In the genomic region with DNA sequence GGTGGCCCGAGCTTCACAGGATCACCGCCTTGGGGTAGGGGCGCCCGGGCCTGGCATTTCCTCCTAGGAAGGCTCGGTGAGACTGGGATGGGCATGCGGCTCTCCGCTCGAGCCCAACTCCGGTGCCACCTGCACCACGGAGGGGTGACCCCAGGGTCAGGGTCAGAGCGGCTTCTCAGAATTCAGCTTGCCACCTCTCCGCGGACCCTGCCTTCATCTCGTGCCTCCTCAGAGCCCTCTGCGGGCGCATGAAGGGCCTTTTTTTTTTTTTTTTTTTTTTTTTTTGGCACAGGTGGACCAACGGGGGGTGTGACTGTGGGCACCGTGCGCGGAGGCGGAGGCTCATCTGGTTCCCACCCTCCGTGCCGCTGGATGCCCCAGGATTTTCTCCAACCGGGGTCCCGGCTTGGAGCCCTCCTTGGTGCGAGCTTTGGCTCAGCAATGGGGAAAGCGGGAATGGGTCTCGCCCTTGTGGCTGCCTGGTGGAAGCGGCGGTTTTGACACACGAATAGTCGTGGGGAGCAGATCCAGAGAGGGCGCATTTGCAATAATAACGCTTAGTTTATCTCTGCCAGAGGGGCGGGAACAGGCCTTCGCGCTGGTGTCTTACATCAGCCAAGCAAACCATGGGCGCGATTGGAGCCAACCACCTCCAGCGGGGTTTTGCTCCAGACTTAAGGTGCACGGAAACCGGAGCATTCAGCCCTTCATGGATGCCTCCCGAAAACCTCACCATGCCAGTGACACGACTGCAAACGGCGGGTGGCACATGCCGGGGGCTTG, we compare ENCODE assay signal across 8 cellular contexts. TPM values are rescaled to one million over a fixed set of nuclear protein-coding genes. Genes with fewer than 3 reads are reported as not detected.
DNase-seq lines count a peak whose midpoint lies in the region; ATAC-seq and TF ChIP-seq lines count a peak whose summit lies in the region.

No MANE protein-coding gene starts in this region.

- no peak overlapping the region for H3K27ac Mint-ChIP-seq in GM23338

- peaks cover 7% of the 10 kb centered on the region; the same call in 2 of the 3 replicates for H3K36me3 Mint-ChIP-seq in GM23338 (ENCODE audit: low read depth)

- H3K27me3 ChIP-seq in ACC112 (ENCODE audit: insufficient read depth, low read length) (no peaks in the 10 kb centered on the region), GM23338 (ENCODE audit: insufficient read depth) (peaks cover 89% of the 10 kb centered on the region), right lobe of liver (no peaks in the 10 kb centered on the region), suprapubic skin (no peaks in the 10 kb centered on the region)

- no peaks in the 10 kb centered on the region; the same call in 1 of the 2 replicates for H4K20me1 ChIP-seq in GM23338 (replicated peaks; ENCODE audit: insufficient read depth)

- peak overlapping the region; percentile 93 for H3K4me2 ChIP-seq in GM23338

- intact Hi-C loops in right lobe of liver (cut with DNase I): no loop called here

- peak; percentile 0; the same call in 2 of the 3 replicates for ATAC-seq in GM23338
- peak; percentile 2 to 23 (median 16) for ATAC-seq in right lobe of liver
- no peak for ATAC-seq in HG03095 (IDR thresholded peaks at IDR 0.05; ENCODE audit: unreplicated experiment)
- no peak for ATAC-seq in GM21576 (IDR thresholded peaks at IDR 0.05; ENCODE audit: unreplicated experiment)

- H3K36me3 ChIP-seq in ACC112 (ENCODE audit: insufficient read depth, low read length) (peaks cover 6% of the 10 kb centered on the region), GM23338 (ENCODE audit: insufficient read depth) (no peaks in the 10 kb centered on the region), right lobe of liver (no peaks in the 10 kb centered on the region), suprapubic skin (peaks cover 12% of the 10 kb centered on the region)

- H2AFZ ChIP-seq in ACC112 (ENCODE audit: low read length, unreplicated experiment) (no peak overlapping the region), GM23338 (peak overlapping the region; percentile 76)

- peaks cover 23% of the 10 kb centered on the region for H3K4me1 Mint-ChIP-seq in GM23338

- H3K4me1 ChIP-seq in ACC112 (ENCODE audit: control insufficient read depth, insufficient read depth, low read length, unreplicated experiment) (peaks cover 7% of the 10 kb centered on the region), GM23338 (ENCODE audit: insufficient read depth) (peaks cover 22% of the 10 kb centered on the region), right lobe of liver (peaks cover 0 to 9% (median 2%) of the 10 kb centered on the region in 4 donors), suprapubic skin (peaks cover 27% of the 10 kb centered on the region)

- H3K9me3 ChIP-seq in right lobe of liver: no peaks in the 10 kb centered on the region
- H3K9me3 ChIP-seq in suprapubic skin: peaks cover 3% of the 10 kb centered on the region

- peaks cover 81% of the 10 kb centered on the region for H3K27me3 Mint-ChIP-seq in GM23338 (ENCODE audit: insufficient read depth, low read depth, poor library complexity)

- TF ChIP-seq EP300 in suprapubic skin (IDR thresholded peaks at IDR 0.05): no peak

- H3K27ac ChIP-seq in ACC112 (ENCODE audit: low read depth, low read length) (peak overlapping the region; percentile 87), GM23338 (ENCODE audit: low read depth) (0 out of 2 replicates have a peak overlapping the region, but pooled peaks have one; percentile 63), coronary artery (peak overlapping the region; percentile 96 to 100), right lobe of liver (peak overlapping the region; percentile 98 to 99 (median 98)), suprapubic skin (peak overlapping the region; percentile 98)

- peak overlapping the region; percentile 86 for H3K4me3 ChIP-seq in ACC112 (ENCODE audit: low read depth, low read length)
- peak overlapping the region; percentile 69 for H3K4me3 ChIP-seq in GM23338
- peak overlapping the region; percentile 96 for H3K4me3 ChIP-seq in coronary artery
- H3K4me3 ChIP-seq in right lobe of liver: peak overlapping the region; percentile 67 to 92 (median 91)
- peak overlapping the region; percentile 82 for H3K4me3 ChIP-seq in suprapubic skin

- TF ChIP-seq CTCF in GM23338 (conservative IDR thresholded peaks at IDR 0.05; ENCODE audit: low read depth in 2 of 2) (no peak), coronary artery (IDR thresholded peaks at IDR 0.05) (no peak), right lobe of liver (IDR thresholded peaks at IDR 0.05) (peak in 3 of 4 donors; percentile 4 to 13 (median 7)), suprapubic skin (IDR thresholded peaks at IDR 0.05) (no peak)

- no peaks in the 10 kb centered on the region for H3K9me2 ChIP-seq in GM23338 (ENCODE audit: insufficient read depth)

- H3K9me3 Mint-ChIP-seq in GM23338: peaks cover 11% of the 10 kb centered on the region; the same call in 2 of the 3 replicates

- H3K79me2 ChIP-seq in ACC112 (ENCODE audit: control insufficient read depth, insufficient read depth, low read length, unreplicated experiment) (peaks cover 50% of the 10 kb centered on the region), GM23338 (replicated peaks; ENCODE audit: insufficient read depth) (no peaks in the 10 kb centered on the region)

- H3F3A ChIP-seq in GM23338 (replicated peaks; ENCODE audit: low read depth): peaks cover 16% of the 10 kb centered on the region

- WGBS in right lobe of liver (ENCODE audit: insufficient coverage, low coverage, low lambda C conversion rate, missing lambda C conversion rate): 5% methylated on average over 29 of the region's 47 CpGs
- 21% methylated on average over 27 of the region's 47 CpGs for WGBS in suprapubic skin

- peak; percentile 39 for DNase-seq in GM23338 (ENCODE audit: low spot score)
- peak; percentile 80 for DNase-seq in NOMO-1 treated with DMSO at 0.1 percent for 48 hours (lab: John Stamatoyannopoulos, UW; ENCODE audit: unreplicated experiment)
- no peak for DNase-seq in coronary artery (ENCODE audit: low spot score)
- peak; percentile 74 to 85 (median 82) for DNase-seq in right lobe of liver
- DNase-seq in suprapubic skin (ENCODE audit: low spot score in 2 of 2): peak; percentile 91 to 93

- peak overlapping the region; percentile 80 for H3K4me3 Mint-ChIP-seq in GM23338

- peak; percentile 54 for TF ChIP-seq POLR2A in right lobe of liver (IDR thresholded peaks at IDR 0.05)
- no peak for TF ChIP-seq POLR2A in suprapubic skin (IDR thresholded peaks at IDR 0.05)

TF ChIP-seq in GM23338, 12 proteins besides CTCF, POLR2A, EP300 and RAD21 (continues in another document):
- TF ChIP-seq EZH2 (IDR thresholded peaks at IDR 0.05; ENCODE audit: low read depth, unreplicated experiment): peak; percentile 56

RNA-seq across cellular contexts. Expression of gene TNRC18, which starts 5.0 kb away (rescaled TPM):
- 6.9 and 17.5 TPM in 2 replicates for total RNA-seq in GM23338 (2014; rRNA removed; shearing (Covaris generic))
- polyA plus RNA-seq in GM23338 (2016; fragmentation: Nextera tagmentation; extraction: Ambion mirVana): 2.0 and 2.1 TPM in 2 replicates
- total RNA-seq in right lobe of liver (10 to 100 TPM; 27.0 to 36.9 (median 30.5) TPM), suprapubic skin (100 to 1,000 TPM in 2 of 4 donors, 10 to 100 TPM in 2; 81.1 to 160 (median 104) TPM)

Comparison
In these comparisons a context has a peak if more than half of its experiments do, and no peak if none do; other contexts are left out.
1. ATAC-seq: peak in GM23338 (single experiment) and right lobe of liver (4 of 4); none in HG03095 (single experiment) and GM21576 (single experiment).
2. CTCF ChIP-seq: peak in right lobe of liver (3 of 4); none in GM23338 (0 of 2), coronary artery (single experiment) and suprapubic skin (0 of 2).
3. Peak in every context shown above with its lines, with median percentiles within 50 percentile points of each other: H3K27ac ChIP-seq and H3K4me3 ChIP-seq.